1 cellular context compared by ENCODE assay signal in genomic region chr1:205961405-205961804, GRCh38.
TF ChIP-seq lines count a peak whose summit lies in the region.

No MANE protein-coding gene starts in this region.

TF ChIP-seq in endothelial cell of umbilical vein, 7 proteins besides CTCF, POLR2A, EP300 and RAD21:
- TF ChIP-seq MYC (IDR thresholded peaks at IDR 0.05; ENCODE audit: low read depth, low read length) (no peak), POLR2AphosphoS5 (IDR thresholded peaks at IDR 0.05; ENCODE audit: insufficient read depth, low read depth, low read length) (no peak), FOS (IDR thresholded peaks at IDR 0.05; ENCODE audit: borderline replicate concordance, insufficient read depth, low read length) (no peak), JUN (IDR thresholded peaks at IDR 0.05; ENCODE audit: borderline replicate concordance, insufficient read depth, insufficient read length, low read depth) (no peak), EZH2 (IDR thresholded peaks at IDR 0.05; ENCODE audit: borderline replicate concordance, low read depth, low read length, severe bottlenecking) (no peak), GATA2 (IDR thresholded peaks at IDR 0.05; ENCODE audit: insufficient read depth, insufficient read length, low read depth, low read length) (no peak)
- TF ChIP-seq, protein P1, sequence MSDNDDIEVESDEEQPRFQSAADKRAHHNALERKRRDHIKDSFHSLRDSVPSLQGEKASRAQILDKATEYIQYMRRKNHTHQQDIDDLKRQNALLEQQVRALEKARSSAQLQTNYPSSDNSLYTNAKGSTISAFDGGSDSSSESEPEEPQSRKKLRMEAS (IDR thresholded peaks at IDR 0.05; ENCODE audit: insufficient read depth, insufficient read length), result no peak
